In genomic region chr1:206468571-206468970, GRCh38 we compare ENCODE assay signal across 12 cellular contexts. TPM values are rescaled to one million over a fixed set of nuclear protein-coding genes. Genes with fewer than 3 reads are reported as not detected.
DNase-seq lines count a peak whose midpoint lies in the region; ATAC-seq and TF ChIP-seq lines count a peak whose summit lies in the region.
"Had no signal": no experiment of that assay in that cellular context is flagged by ENCODE, and none has a peak within 500 bp of the region (broad histone marks: within the 10 kb centered on the region; RNA-seq: fewer than 3 reads in every experiment).

No MANE protein-coding gene starts in this region.

- peaks cover 7% of the 10 kb centered on the region for H3K36me3 Mint-ChIP-seq in T-helper 17 cell (ENCODE audit: low read depth)
- peaks cover 3% of the 10 kb centered on the region for H3K36me3 Mint-ChIP-seq in memory B cell

- H3K4me3 Mint-ChIP-seq in T-helper 17 cell (peak overlapping the region; percentile 79), memory B cell (peak overlapping the region; percentile 85)

- ATAC-seq in T-helper 17 cell (no peak), memory B cell (ENCODE audit: low read depth) (no peak), GM18870 (IDR thresholded peaks at IDR 0.05; ENCODE audit: unreplicated experiment) (no peak)

- H3K4me1 Mint-ChIP-seq in T-helper 17 cell (peaks cover 66% of the 10 kb centered on the region), memory B cell (peaks cover 50% of the 10 kb centered on the region)

- TF ChIP-seq CTCF in GM12864 (IDR thresholded peaks at IDR 0.05; ENCODE audit: low read depth, low read length, missing control alignments), result peak; percentile 30

- H3K27me3 Mint-ChIP-seq in T-helper 17 cell, result no peaks in the 10 kb centered on the region
- no peaks in the 10 kb centered on the region for H3K27me3 Mint-ChIP-seq in memory B cell

- no peaks in the 10 kb centered on the region for H3K9me3 Mint-ChIP-seq in memory B cell

- H3K27ac Mint-ChIP-seq in T-helper 17 cell, result peak overlapping the region; percentile 98
- H3K27ac Mint-ChIP-seq in memory B cell, result peak overlapping the region; percentile 80

- no peak overlapping the region for H3K4me3 ChIP-seq in GM12864 (ENCODE audit: low read depth, low read length)
- H3K4me3 ChIP-seq: left ventricle myocardium inferior, MG63 had no signal

- DNase-seq in DMS53 (lab: John Stamatoyannopoulos, UW) (peak; percentile 41), DMS53 treated with DMSO at 0.1 percent for 48 hours (lab: John Stamatoyannopoulos, UW; ENCODE audit: unreplicated experiment) (no peak), GM12864 (ENCODE audit: low read depth) (no peak), T-helper 17 cell (no peak), memory B cell (ENCODE audit: low spot score in 2 of 2) (no peak), occipital lobe (lab: John Stamatoyannopoulos, UW) (no peak), cerebellar cortex (ENCODE audit: low spot score) (no peak)
- DNase-seq: Calu3, MG63, NCI-H446 treated with DMSO at 0.1 percent for 48 hours had no signal

- H3K9me3 ChIP-seq in T-helper 17 cell (ENCODE audit: control insufficient read depth, low read length, poor library complexity, severe bottlenecking), result no peaks in the 10 kb centered on the region
- H3K9me3 ChIP-seq: left ventricle myocardium inferior, MG63 had no signal

RNA-seq across cellular contexts. Expression of gene IKBKE, which starts 1.7 kb away (rescaled TPM):
- total RNA-seq in T-helper 17 cell (10 to 100 TPM; 48.5 to 72.5 TPM), occipital lobe (1.1 TPM)

RNA-seq across cellular contexts. Expression of gene RASSF5, which starts 38.8 kb away (rescaled TPM):
- total RNA-seq in T-helper 17 cell (100 to 1,000 TPM; 177 to 188 TPM), occipital lobe (0.62 TPM)

Comparison
In these comparisons a context has a peak if more than half of its experiments do, and no peak if none do; other contexts are left out.
1. RNA of gene IKBKE, which starts 1.7 kb away (total RNA-seq): 48.5 to 72.5 TPM in T-helper 17 cell; 1.1 TPM in occipital lobe (single experiment); every median in the first group is over 10 times any median in the second.
2. RNA of gene RASSF5, which starts 38.8 kb away (total RNA-seq): 177 to 188 TPM in T-helper 17 cell; 0.62 TPM in occipital lobe (single experiment); every median in the first group is over 100 times any median in the second.